Comparison of ENCODE assay signal across 1 cellular context in the genomic region with DNA sequence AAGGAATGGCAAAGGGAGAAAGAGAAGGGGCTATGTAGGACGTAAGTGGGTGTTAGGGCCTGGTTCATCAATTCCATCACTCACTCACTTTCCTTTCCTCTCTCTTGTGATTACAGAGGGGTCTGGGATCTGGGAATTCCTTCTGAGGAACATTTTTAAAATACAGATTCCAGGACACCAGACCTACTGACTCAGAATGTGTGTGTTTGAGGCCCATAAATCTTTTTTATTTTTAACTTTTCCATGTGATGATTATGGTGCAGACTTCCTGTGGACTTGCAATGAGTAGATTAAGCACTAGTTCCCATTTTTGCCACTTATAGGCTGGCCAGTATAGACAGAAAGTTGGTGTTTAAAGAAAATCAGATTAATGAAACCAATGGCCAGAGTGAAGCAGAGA.
TF ChIP-seq lines count a peak whose summit lies in the region.

No MANE protein-coding gene starts in this region.

TF ChIP-seq in GM12878, 131 proteins besides CTCF, POLR2A, EP300 and RAD21:
- TF ChIP-seq FOS (IDR thresholded peaks at IDR 0.05; ENCODE audit: borderline replicate concordance, extremely low read depth, insufficient read length) (no peak), GATAD2B (conservative IDR thresholded peaks at IDR 0.05; ENCODE audit: low read depth) (no peak), SIX5 (IDR thresholded peaks at IDR 0.05; ENCODE audit: low read depth, low read length, severe bottlenecking) (no peak), STAT1 (conservative IDR thresholded peaks at IDR 0.05) (no peak), SREBF2 (IDR thresholded peaks at IDR 0.05; ENCODE audit: low read length) (no peak)
- TF ChIP-seq, protein P1, sequence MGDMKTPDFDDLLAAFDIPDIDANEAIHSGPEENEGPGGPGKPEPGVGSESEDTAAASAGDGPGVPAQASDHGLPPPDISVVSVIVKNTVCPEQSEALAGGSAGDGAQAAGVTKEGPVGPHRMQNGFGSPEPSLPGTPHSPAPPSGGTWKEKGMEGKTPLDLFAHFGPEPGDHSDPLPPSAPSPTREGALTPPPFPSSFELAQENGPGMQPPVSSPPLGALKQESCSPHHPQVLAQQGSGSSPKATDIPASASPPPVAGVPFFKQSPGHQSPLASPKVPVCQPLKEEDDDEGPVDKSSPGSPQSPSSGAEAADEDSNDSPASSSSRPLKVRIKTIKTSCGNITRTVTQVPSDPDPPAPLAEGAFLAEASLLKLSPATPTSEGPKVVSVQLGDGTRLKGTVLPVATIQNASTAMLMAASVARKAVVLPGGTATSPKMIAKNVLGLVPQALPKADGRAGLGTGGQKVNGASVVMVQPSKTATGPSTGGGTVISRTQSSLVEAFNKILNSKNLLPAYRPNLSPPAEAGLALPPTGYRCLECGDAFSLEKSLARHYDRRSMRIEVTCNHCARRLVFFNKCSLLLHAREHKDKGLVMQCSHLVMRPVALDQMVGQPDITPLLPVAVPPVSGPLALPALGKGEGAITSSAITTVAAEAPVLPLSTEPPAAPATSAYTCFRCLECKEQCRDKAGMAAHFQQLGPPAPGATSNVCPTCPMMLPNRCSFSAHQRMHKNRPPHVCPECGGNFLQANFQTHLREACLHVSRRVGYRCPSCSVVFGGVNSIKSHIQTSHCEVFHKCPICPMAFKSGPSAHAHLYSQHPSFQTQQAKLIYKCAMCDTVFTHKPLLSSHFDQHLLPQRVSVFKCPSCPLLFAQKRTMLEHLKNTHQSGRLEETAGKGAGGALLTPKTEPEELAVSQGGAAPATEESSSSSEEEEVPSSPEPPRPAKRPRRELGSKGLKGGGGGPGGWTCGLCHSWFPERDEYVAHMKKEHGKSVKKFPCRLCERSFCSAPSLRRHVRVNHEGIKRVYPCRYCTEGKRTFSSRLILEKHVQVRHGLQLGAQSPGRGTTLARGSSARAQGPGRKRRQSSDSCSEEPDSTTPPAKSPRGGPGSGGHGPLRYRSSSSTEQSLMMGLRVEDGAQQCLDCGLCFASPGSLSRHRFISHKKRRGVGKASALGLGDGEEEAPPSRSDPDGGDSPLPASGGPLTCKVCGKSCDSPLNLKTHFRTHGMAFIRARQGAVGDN (IDR thresholded peaks at IDR 0.05), result no peak
